ENCODE assay signal across 19 cellular contexts in the genomic region with DNA sequence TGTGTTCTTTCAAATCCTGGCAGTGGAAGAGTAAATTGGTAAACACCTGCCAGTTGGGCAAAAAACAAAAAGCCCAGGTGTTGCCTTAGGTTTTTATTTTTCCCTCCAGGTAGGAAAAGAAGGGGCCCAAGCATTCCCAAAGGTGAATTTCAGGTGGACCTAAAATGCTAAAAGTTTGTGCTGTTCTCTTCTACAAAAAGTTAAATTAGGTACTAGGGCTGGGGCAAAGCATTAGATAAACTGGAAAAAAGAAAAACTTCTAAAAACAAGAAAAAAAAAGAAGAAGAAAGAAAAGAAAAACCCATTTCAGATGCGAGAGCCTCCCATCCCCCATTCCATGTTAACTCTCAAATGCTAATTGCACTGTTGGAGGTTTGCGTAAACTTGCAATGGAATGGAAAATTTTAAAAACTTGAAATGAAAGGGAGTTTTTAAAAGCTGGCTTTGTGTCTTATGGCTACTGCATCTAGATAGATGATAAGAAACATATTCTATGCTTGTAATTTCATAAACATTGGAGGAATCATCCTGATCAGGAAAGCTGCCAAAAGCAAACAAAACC. TPM values are rescaled to one million over a fixed set of nuclear protein-coding genes. Genes with fewer than 3 reads are reported as not detected.
A peak's percentile ranks its signal among the peaks of the same experiment; 100 is the strongest.
DNase-seq lines count a peak whose midpoint lies in the region; ATAC-seq and TF ChIP-seq lines count a peak whose summit lies in the region.
"Had no signal": no experiment of that assay in that cellular context is flagged by ENCODE, and none has a peak within 500 bp of the region (broad histone marks: within the 10 kb centered on the region; RNA-seq: fewer than 3 reads in every experiment).

No MANE protein-coding gene starts in this region.

- H3F3A ChIP-seq in smooth muscle cell (ENCODE audit: low read depth), result no peaks in the 10 kb centered on the region

- H3K9me3 Mint-ChIP-seq in glutamatergic neuron (ENCODE audit: unreplicated experiment), result peaks cover 2% of the 10 kb centered on the region
- H3K9me3 Mint-ChIP-seq: CD4-positive, alpha-beta T cell had no signal

- peak overlapping the region; percentile 48 for H3K27ac Mint-ChIP-seq in glutamatergic neuron (ENCODE audit: unreplicated experiment)
- H3K27ac Mint-ChIP-seq: CD4-positive, alpha-beta T cell had no signal

- H3K27me3 ChIP-seq in cardiac muscle cell (no peaks in the 10 kb centered on the region), right cardiac atrium (ENCODE audit: control insufficient read depth, insufficient read depth) (no peaks in the 10 kb centered on the region), NT2/D1 (ENCODE audit: insufficient read depth, insufficient read length) (no peaks in the 10 kb centered on the region), smooth muscle cell (ENCODE audit: low read depth) (no peaks in the 10 kb centered on the region)
- H3K27me3 ChIP-seq: Peyer's patch, SJSA1 had no signal

- no peaks in the 10 kb centered on the region for H4K20me1 ChIP-seq in smooth muscle cell (ENCODE audit: low read depth)

- ATAC-seq in right cardiac atrium, result no peak

- WGBS in right cardiac atrium, result 80% methylated on average over 2 of the region's 2 CpGs
- WGBS in smooth muscle cell (ENCODE audit: low lambda C conversion rate), result 41% methylated on average over 2 of the region's 2 CpGs

- H3K9ac ChIP-seq in NT2/D1 (ENCODE audit: insufficient read length, low read depth), result peak overlapping the region; percentile 27
- no peak overlapping the region for H3K9ac ChIP-seq in smooth muscle cell (ENCODE audit: low read depth)

- TF ChIP-seq CTCF in cardiac muscle cell (IDR thresholded peaks at IDR 0.05; ENCODE audit: low read depth, low read length) (no peak), glutamatergic neuron (IDR thresholded peaks at IDR 0.05; ENCODE audit: partially characterized antibody, unreplicated experiment) (no peak), smooth muscle cell (IDR thresholded peaks at IDR 0.05; ENCODE audit: borderline replicate concordance, insufficient read depth, poor library complexity, severe bottlenecking) (no peak)

- H3K36me3 ChIP-seq in cardiac muscle cell, result no peaks in the 10 kb centered on the region
- no peaks in the 10 kb centered on the region for H3K36me3 ChIP-seq in NT2/D1 (ENCODE audit: insufficient read depth, insufficient read length, low read length)
- no peaks in the 10 kb centered on the region for H3K36me3 ChIP-seq in smooth muscle cell (ENCODE audit: low read depth)
- H3K36me3 ChIP-seq: Peyer's patch, SJSA1 had no signal

- H3K79me2 ChIP-seq in smooth muscle cell (ENCODE audit: low read depth), result no peaks in the 10 kb centered on the region

- H3K27ac ChIP-seq in cardiac muscle cell (peak overlapping the region; percentile 19), right cardiac atrium (ENCODE audit: low read length) (no peak overlapping the region), smooth muscle cell (ENCODE audit: low read depth) (no peak overlapping the region)
- H3K27ac ChIP-seq: Peyer's patch, SJSA1 had no signal

- H3K4me3 ChIP-seq in cardiac muscle cell (no peak overlapping the region), right cardiac atrium (ENCODE audit: low read length) (no peak overlapping the region), NT2/D1 (ENCODE audit: insufficient read length, low read depth) (no peak overlapping the region), smooth muscle cell (no peak overlapping the region)
- H3K4me3 ChIP-seq: Peyer's patch, SJSA1 had no signal

- H3K9me3 ChIP-seq in cardiac muscle cell (ENCODE audit: low read depth) (no peaks in the 10 kb centered on the region), right cardiac atrium (ENCODE audit: control insufficient read depth, low read length) (no peaks in the 10 kb centered on the region), NT2/D1 (ENCODE audit: insufficient read depth, low read length) (no peaks in the 10 kb centered on the region), smooth muscle cell (replicated peaks; ENCODE audit: low read depth) (no peaks in the 10 kb centered on the region)
- H3K9me3 ChIP-seq: Peyer's patch, SJSA1 had no signal

- peak overlapping the region; percentile 31 for H3K4me2 ChIP-seq in smooth muscle cell

- H2AFZ ChIP-seq in smooth muscle cell (ENCODE audit: low read depth), result no peak overlapping the region

- no peak overlapping the region for H3K4me3 Mint-ChIP-seq in glutamatergic neuron (ENCODE audit: unreplicated experiment)
- H3K4me3 Mint-ChIP-seq: CD4-positive, alpha-beta T cell had no signal

- intact Hi-C loops in right cardiac atrium (cut with DNase I), result no loop called here

- H3K36me3 Mint-ChIP-seq in glutamatergic neuron (ENCODE audit: unreplicated experiment), result no peaks in the 10 kb centered on the region

- H3K4me1 Mint-ChIP-seq in glutamatergic neuron (ENCODE audit: low read depth, unreplicated experiment), result peaks cover 9% of the 10 kb centered on the region

- peaks cover 25% of the 10 kb centered on the region for H3K4me1 ChIP-seq in cardiac muscle cell (ENCODE audit: low read depth)
- no peaks in the 10 kb centered on the region for H3K4me1 ChIP-seq in right cardiac atrium (ENCODE audit: control insufficient read depth, insufficient read depth, low read length)
- H3K4me1 ChIP-seq in NT2/D1 (ENCODE audit: insufficient read depth, insufficient read length), result peaks cover 9% of the 10 kb centered on the region
- H3K4me1 ChIP-seq in smooth muscle cell (ENCODE audit: low read depth), result peaks cover 14% of the 10 kb centered on the region
- H3K4me1 ChIP-seq: Peyer's patch, SJSA1 had no signal

- H3K27me3 Mint-ChIP-seq in glutamatergic neuron (ENCODE audit: unreplicated experiment), result peaks cover 6% of the 10 kb centered on the region

- DNase-seq in cardiac muscle cell (ENCODE audit: low read depth in 1 of 2, low spot score in 1 of 2), result no peak
- DNase-seq in right cardiac atrium, result no peak
- no peak for DNase-seq in NT2/D1 (ENCODE audit: low read depth, low spot score)
- no peak for DNase-seq in glutamatergic neuron
- DNase-seq in smooth muscle cell (lab: John Stamatoyannopoulos, UW; ENCODE audit: unreplicated experiment), result no peak
- no peak for DNase-seq in KG1 (lab: John Stamatoyannopoulos, UW)
- DNase-seq in DMS53 (lab: John Stamatoyannopoulos, UW), result no peak
- DNase-seq in DMS53 treated with DMSO at 0.1 percent for 48 hours (lab: John Stamatoyannopoulos, UW; ENCODE audit: unreplicated experiment), result no peak
- DNase-seq: CD4-positive, alpha-beta T cell; DMS153; EL; IMR-90; Karpas-422; NCI-H1436 treated with DMSO at 0.1 percent for 48 hours; NCI-H2107; NCI-H524 treated with DMSO at 0.1 percent for 48 hours; Peyer's patch had no signal

RNA-seq across cellular contexts. Expression of a gene that starts 59.9 kb away (rescaled TPM):
- total RNA-seq in cardiac muscle cell (12.6 and 24.2 TPM in 2 replicates), right cardiac atrium (1 to 10 TPM in 2 of 4 donors, under 1 TPM in 2; 0.53 to 5.0 (median 2.3) TPM), glutamatergic neuron (ENCODE audit: unreplicated experiment) (590 TPM), smooth muscle cell (7.9 and 9.4 TPM in 2 replicates)
- polyA plus RNA-seq in cardiac muscle cell (2.0 and 4.2 TPM in 2 replicates), right cardiac atrium (0.25 TPM), smooth muscle cell (2.1 and 2.9 TPM in 2 replicates)
- total RNA-seq: CD4-positive, alpha-beta T cell; IMR-90; MCF 10A had no signal
- polyA plus RNA-seq: IMR-90 had no signal

Comparison
In these comparisons a context has a peak if more than half of its experiments do, and no peak if none do; other contexts are left out.
1. RNA of a gene that starts 59.9 kb away (total RNA-seq): 590 TPM in glutamatergic neuron (single experiment); 12.6 to 24.2 TPM in cardiac muscle cell, 7.9 to 9.4 TPM in smooth muscle cell and 0.53 to 5.0 TPM in right cardiac atrium; every median in the first group is over 10 times any median in the second.